23 cellular contexts compared by ENCODE assay signal in the genomic region with DNA sequence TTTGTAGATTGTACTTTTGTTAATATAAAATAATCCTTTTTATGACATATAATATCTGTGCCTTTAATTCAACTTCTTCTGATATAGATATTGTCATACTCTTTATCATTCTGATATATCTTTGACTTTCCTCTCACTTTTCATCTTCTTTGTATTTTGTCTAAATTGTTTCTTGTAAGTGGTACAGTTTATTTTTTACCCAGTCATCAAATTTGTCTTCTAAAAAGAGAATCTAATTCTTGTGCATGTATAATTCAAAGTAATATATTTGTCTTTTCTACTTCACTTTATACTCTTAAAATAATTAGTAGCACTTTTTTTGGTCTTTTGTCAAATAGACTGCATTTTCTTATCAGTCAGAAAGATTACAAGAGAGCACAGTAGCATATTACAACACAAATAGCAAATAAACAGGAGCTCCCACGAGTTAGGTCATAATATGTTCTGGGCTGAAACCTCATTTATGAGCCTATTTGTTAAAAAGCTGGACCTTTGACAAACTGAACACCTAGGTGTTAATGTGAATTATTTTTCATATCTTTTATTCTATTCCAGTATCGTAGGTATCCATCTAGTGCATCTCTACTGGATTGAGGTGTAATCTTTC.
A peak's percentile ranks its signal among the peaks of the same experiment; 100 is the strongest.
DNase-seq lines count a peak whose midpoint lies in the region; ATAC-seq, FAIRE-seq and TF ChIP-seq lines count a peak whose summit lies in the region.
"Had no signal": no experiment of that assay in that cellular context is flagged by ENCODE, and none has a peak within 500 bp of the region (broad histone marks: within the 10 kb centered on the region; RNA-seq: fewer than 3 reads in every experiment).

No MANE protein-coding gene starts in this region.

- H3K9me3 ChIP-seq in liver (ENCODE audit: control insufficient read depth in 4 of 4, low read length in 3 of 4) (no peaks in the 10 kb centered on the region), endodermal cell (ENCODE audit: control insufficient read depth, low read length) (no peaks in the 10 kb centered on the region)

- H3K9ac ChIP-seq in liver (ENCODE audit: low read depth in 1 of 2, low read length in 2 of 2), result no peak overlapping the region
- no peak overlapping the region for H3K9ac ChIP-seq in endodermal cell (ENCODE audit: extremely low read depth, low read length, poor library complexity, severe bottlenecking)

- H3K27me3 ChIP-seq in liver (ENCODE audit: control insufficient read depth in 4 of 4, insufficient read depth in 4 of 4, low read length in 3 of 4) (no peaks in the 10 kb centered on the region), endodermal cell (ENCODE audit: control insufficient read depth, insufficient read depth, low read length, poor library complexity, severe bottlenecking) (no peaks in the 10 kb centered on the region)

- no peaks in the 10 kb centered on the region for H3K36me3 Mint-ChIP-seq in endodermal cell (ENCODE audit: low read depth)

- TF ChIP-seq RAD21 in liver (IDR thresholded peaks at IDR 0.05), result peak in 1 of 2 donors; percentile 25

- H3K27ac ChIP-seq in liver (ENCODE audit: low read depth in 1 of 2, low read length in 2 of 2) (peak overlapping the region in 1 of 2 donors; percentile 28), endodermal cell (ENCODE audit: low read depth, low read length) (no peak overlapping the region)

- H3K27ac Mint-ChIP-seq in endodermal cell, result no peak overlapping the region
- H3K27ac Mint-ChIP-seq: B cell, HFFc6 had no signal

- DNase-seq in fibroblast of villous mesenchyme (ENCODE audit: low read depth) (peak; percentile 4), NCI-H446 treated with DMSO at 0.1 percent for 48 hours (lab: John Stamatoyannopoulos, UW) (no peak), endodermal cell (no peak)
- DNase-seq: 8988T; C1 segment of cervical spinal cord; CD4-positive, CD25-positive, alpha-beta regulatory T cell; CD8-positive, alpha-beta memory T cell; COR-L47; DMS 273 treated with DMSO at 0.1 percent for 48 hours; DMS53; DND-41; EL; GOT3; H7; HFFc6 had no signal

- no peak for ATAC-seq in GM18858 (IDR thresholded peaks at IDR 0.05; ENCODE audit: unreplicated experiment)
- no peak for ATAC-seq in GM19463 (IDR thresholded peaks at IDR 0.05; ENCODE audit: unreplicated experiment)
- ATAC-seq: HCT116 had no signal

- no peaks in the 10 kb centered on the region for H3K36me3 ChIP-seq in liver (ENCODE audit: control insufficient read depth in 4 of 4, insufficient read depth in 3 of 4, low read depth in 1 of 4, low read length in 3 of 4)
- H3K36me3 ChIP-seq in endodermal cell (ENCODE audit: control insufficient read depth, insufficient read depth, low read length), result no peaks in the 10 kb centered on the region

- no peaks in the 10 kb centered on the region for H3K27me3 Mint-ChIP-seq in endodermal cell (ENCODE audit: insufficient read depth)
- H3K27me3 Mint-ChIP-seq: CD4-positive, CD25-positive, alpha-beta regulatory T cell; CD8-positive, alpha-beta memory T cell had no signal

- 45% methylated on average over 2 of the region's 2 CpGs for WGBS in liver
- 97% methylated on average over 2 of the region's 2 CpGs; no CpG with 5 or more reads in 1 of the 2 experiments for WGBS in endodermal cell (ENCODE audit: insufficient coverage in 1 of 2, insufficient read length in 1 of 2), 2 experiments

- FAIRE-seq in G401.6 (lab: Jason Lieb, UNC) (peak; percentile 45), TTC549 (lab: Jason Lieb, UNC) (peak; percentile 68)
- FAIRE-seq: GM12891 had no signal

- no peak overlapping the region for H3K4me3 Mint-ChIP-seq in endodermal cell
- H3K4me3 Mint-ChIP-seq: B cell; CD4-positive, CD25-positive, alpha-beta regulatory T cell; CD8-positive, alpha-beta memory T cell; HFFc6 had no signal

- no peak overlapping the region for H3K4me3 ChIP-seq in fibroblast of villous mesenchyme (ENCODE audit: low read depth, low read length)
- H3K4me3 ChIP-seq in liver (ENCODE audit: low read depth in 1 of 3, low read length in 3 of 3), result no peak overlapping the region
- H3K4me3 ChIP-seq in endodermal cell (ENCODE audit: low read length), result no peak overlapping the region

- TF ChIP-seq CTCF in fibroblast of villous mesenchyme (IDR thresholded peaks at IDR 0.05; ENCODE audit: insufficient read depth, low read depth, low read length) (no peak), liver (IDR thresholded peaks at IDR 0.05; ENCODE audit: low read depth, low read length, missing input control) (no peak), endodermal cell (conservative IDR thresholded peaks at IDR 0.05) (no peak)

- H3K4me1 ChIP-seq in liver (ENCODE audit: control insufficient read depth in 4 of 4, insufficient read depth in 4 of 4, low read length in 3 of 4) (peaks cover 0 to 5% (median under 1%) of the 10 kb centered on the region in 4 donors), endodermal cell (ENCODE audit: control insufficient read depth, insufficient read depth, low read length) (no peaks in the 10 kb centered on the region)

- H3K4me1 Mint-ChIP-seq in endodermal cell, result peaks cover 10% of the 10 kb centered on the region

- H3K9me3 Mint-ChIP-seq in endodermal cell, result peaks cover 3% of the 10 kb centered on the region
- H3K9me3 Mint-ChIP-seq: CD4-positive, CD25-positive, alpha-beta regulatory T cell; HFFc6 had no signal

TF ChIP-seq in liver, 16 proteins besides CTCF, POLR2A, EP300 and RAD21:
- TF ChIP-seq FOXA2 (IDR thresholded peaks at IDR 0.05), result peak; percentile 23
- TF ChIP-seq FOXA1 (IDR thresholded peaks at IDR 0.05), result no peak
- peak; percentile 21 to 34 for TF ChIP-seq HNF4A (conservative IDR thresholded peaks at IDR 0.05)
TF ChIP-seq in liver: peak in this region for 2.
